ENCODE assay signal across 10 cellular contexts in genomic region chr5:10476878-10477277, GRCh38. TPM values are rescaled to one million over a fixed set of nuclear protein-coding genes. Genes with fewer than 3 reads are reported as not detected.
"Had no signal": no experiment of that assay in that cellular context is flagged by ENCODE, and none has a peak within 500 bp of the region (broad histone marks: within the 10 kb centered on the region; RNA-seq: fewer than 3 reads in every experiment).

No MANE protein-coding gene starts in this region.

- DNase-seq: GM23248, GOT3, H7, HFFc6, Karpas-422, KBM-7 had no signal

- H3K36me3 ChIP-seq: HAP-1 had no signal

- ATAC-seq: HCT116 had no signal

- H3K4me3 ChIP-seq: GM23248, HAP-1 had no signal

- H3K9me3 ChIP-seq: HAP-1 had no signal

- H3K27ac ChIP-seq: GM23248, KMS-11 had no signal

- H3K4me2 ChIP-seq: KMS-11 had no signal

- H2AFZ ChIP-seq: GM23248 had no signal

- H3K9ac ChIP-seq: GM23248, KMS-11 had no signal

RNA-seq across cellular contexts. Expression of gene ROPN1L, which starts 35.2 kb away (rescaled TPM):
- total RNA-seq: H7, HT-29 had no signal
